ENCODE assay signal across 11 cellular contexts in genomic region chr20:50259705-50260479, GRCh38.
DNase-seq lines count a peak whose midpoint lies in the region; ATAC-seq and TF ChIP-seq lines count a peak whose summit lies in the region.
"Had no signal": no experiment of that assay in that cellular context is flagged by ENCODE, and none has a peak within 500 bp of the region (broad histone marks: within the 10 kb centered on the region; RNA-seq: fewer than 3 reads in every experiment).

No MANE protein-coding gene starts in this region.

- no peaks in the 10 kb centered on the region for H3K9me3 Mint-ChIP-seq in activated T-cell treated with anti-CD3 and anti-CD28 coated beads, Interleukin-2, amount 50 U/mL, for 72 hours

- H3K4me1 ChIP-seq in ascending aorta (no peaks in the 10 kb centered on the region), lower lobe of right lung (peaks cover 26% of the 10 kb centered on the region), upper lobe of left lung (peaks cover 10 to 24% (median 14%) of the 10 kb centered on the region in 4 donors)

- H3K27me3 Mint-ChIP-seq in activated T-cell treated with anti-CD3 and anti-CD28 coated beads, Interleukin-2, amount 50 U/mL, for 72 hours (ENCODE audit: low read depth), result peaks cover 6% of the 10 kb centered on the region

- no peaks in the 10 kb centered on the region for H3K36me3 Mint-ChIP-seq in activated T-cell treated with anti-CD3 and anti-CD28 coated beads, Interleukin-2, amount 50 U/mL, for 72 hours (ENCODE audit: insufficient read depth in 2 of 2)

- H3K27me3 ChIP-seq in ascending aorta (no peaks in the 10 kb centered on the region), lower lobe of right lung (ENCODE audit: low read depth) (no peaks in the 10 kb centered on the region), upper lobe of left lung (no peaks in the 10 kb centered on the region)

- no peak for DNase-seq in activated T-cell treated with anti-CD3 and anti-CD28 coated beads, Interleukin-2, amount 50 U/mL, for 72 hours
- DNase-seq in activated T-cell treated with anti-CD3 and anti-CD28 coated beads, Interleukin-2, amount 50 U/mL, for 1 hour, result no peak
- DNase-seq in ascending aorta (ENCODE audit: low spot score in 2 of 2), result no peak
- peak; percentile 89 for DNase-seq in lower lobe of right lung
- peak in 1 of 2 donors; percentile 60 for DNase-seq in upper lobe of left lung
- no peak for DNase-seq in activated gamma-delta T cell treated with Interleukin-2 at 50 U/mL for 16 hours
- no peak for DNase-seq in C1 segment of cervical spinal cord (lab: John Stamatoyannopoulos, UW)
- DNase-seq: kidney glomerular epithelial cell, small intestine had no signal

- no peaks in the 10 kb centered on the region for H3K4me1 Mint-ChIP-seq in activated T-cell treated with anti-CD3 and anti-CD28 coated beads, Interleukin-2, amount 50 U/mL, for 72 hours (ENCODE audit: low read depth)

- H3K4me3 ChIP-seq in ascending aorta (no peak overlapping the region), lower lobe of right lung (no peak overlapping the region), upper lobe of left lung (no peak overlapping the region)

- no peak for TF ChIP-seq CTCF in ascending aorta (IDR thresholded peaks at IDR 0.05)
- no peak for TF ChIP-seq CTCF in lower lobe of right lung (IDR thresholded peaks at IDR 0.05)
- TF ChIP-seq CTCF in upper lobe of left lung (IDR thresholded peaks at IDR 0.05), result no peak

- 33 to 47% methylated on average over 9 of the region's 9 CpGs for WGBS in upper lobe of left lung, 2 donors

- TF ChIP-seq EP300 in upper lobe of left lung (IDR thresholded peaks at IDR 0.05), result no peak

- H3K4me3 Mint-ChIP-seq in activated T-cell treated with anti-CD3 and anti-CD28 coated beads, Interleukin-2, amount 50 U/mL, for 72 hours, result no peak overlapping the region

- no peaks in the 10 kb centered on the region for H3K9me3 ChIP-seq in ascending aorta
- H3K9me3 ChIP-seq in lower lobe of right lung, result no peaks in the 10 kb centered on the region
- H3K9me3 ChIP-seq in upper lobe of left lung, result no peaks in the 10 kb centered on the region

- H3K27ac ChIP-seq in ascending aorta (peak overlapping the region; percentile 46 to 47), lower lobe of right lung (peak overlapping the region; percentile 66), upper lobe of left lung (peak overlapping the region; percentile 69 to 85 (median 78))

- H3K36me3 ChIP-seq in ascending aorta, result no peaks in the 10 kb centered on the region
- no peaks in the 10 kb centered on the region for H3K36me3 ChIP-seq in lower lobe of right lung
- no peaks in the 10 kb centered on the region for H3K36me3 ChIP-seq in upper lobe of left lung

- intact Hi-C loops in ascending aorta (cut with DNase I) (no loop called here), lower lobe of right lung (cut with DNase I) (no loop called here)

- H3K27ac Mint-ChIP-seq in activated T-cell treated with anti-CD3 and anti-CD28 coated beads, Interleukin-2, amount 50 U/mL, for 72 hours, result peak overlapping the region; percentile 43

- ATAC-seq in activated T-cell treated with anti-CD3 and anti-CD28 coated beads, Interleukin-2, amount 50 U/mL, for 72 hours (replicated peaks in 1 of 2), result no peak
- ATAC-seq in lower lobe of right lung (peak; percentile 53 to 82), upper lobe of left lung (ENCODE audit: low FRiP score in 2 of 2) (peak; percentile 61 to 66), HG03045 (IDR thresholded peaks at IDR 0.05; ENCODE audit: unreplicated experiment) (no peak)
- ATAC-seq: activated CD4-positive, CD25-positive, alpha-beta regulatory T cell treated with anti-CD3 and anti-CD28 coated beads, Interleukin-2, amount 50 U/mL, for 24 hours had no signal

- peak in 1 of 4 donors; percentile 58 for TF ChIP-seq POLR2A in upper lobe of left lung (IDR thresholded peaks at IDR 0.05)

Comparison
In these comparisons a context has a peak if more than half of its experiments do, and no peak if none do; other contexts are left out.
1. ATAC-seq: peak in lower lobe of right lung (2 of 2) and upper lobe of left lung (2 of 2); none in activated T-cell treated with anti-CD3 and anti-CD28 coated beads, Interleukin-2, amount 50 U/mL, for 72 hours (0 of 2) and HG03045 (single experiment).
2. Peak in every context shown above with its lines, with median percentiles within 50 percentile points of each other: H3K27ac ChIP-seq.